20 cellular contexts compared by ENCODE assay signal in genomic region chr12:6810758-6811157, GRCh38. TPM values are rescaled to one million over a fixed set of nuclear protein-coding genes. Genes with fewer than 3 reads are reported as not detected.
DNase-seq lines count a peak whose midpoint lies in the region; ATAC-seq and TF ChIP-seq lines count a peak whose summit lies in the region.
"Had no signal": no experiment of that assay in that cellular context is flagged by ENCODE, and none has a peak within 500 bp of the region (broad histone marks: within the 10 kb centered on the region; RNA-seq: fewer than 3 reads in every experiment).

No MANE protein-coding gene starts in this region.

- no peak overlapping the region for H3K4ac ChIP-seq in H9 (ENCODE audit: low read depth, low read length)

- H4K5ac ChIP-seq in H9 (ENCODE audit: insufficient read length, low read depth, low read length), result no peak overlapping the region

- no peak for ATAC-seq in activated T-helper 17 cell treated with anti-CD3 and anti-CD28 coated beads, Interleukin-2, amount 50 U/mL, for 72 hours (replicated peaks)
- no peak for ATAC-seq in HG03175 (IDR thresholded peaks at IDR 0.05; ENCODE audit: unreplicated experiment)
- ATAC-seq: activated CD4-positive, CD25-positive, alpha-beta regulatory T cell treated with anti-CD3 and anti-CD28 coated beads, Interleukin-2, amount 50 U/mL, for 24 hours; body of pancreas; PC-3; right cardiac atrium had no signal

- H3K4me3 ChIP-seq in CD4-positive, alpha-beta memory T cell (ENCODE audit: low read length in 2 of 2), result no peak overlapping the region
- H3K4me3 ChIP-seq in uterus, result no peak overlapping the region
- H3K4me3 ChIP-seq: body of pancreas, testis had no signal

- peaks cover 0 to 20% (median 12%) of the 10 kb centered on the region in 4 donors for H3K4me1 Mint-ChIP-seq in CD4-positive, alpha-beta memory T cell
- H3K4me1 Mint-ChIP-seq in H9, result peaks cover 19 to 25% of the 10 kb centered on the region in 2 experiments
- peaks cover 11% of the 10 kb centered on the region for H3K4me1 Mint-ChIP-seq in activated T-helper 17 cell treated with anti-CD3 and anti-CD28 coated beads, Interleukin-2, amount 50 U/mL, for 72 hours
- H3K4me1 Mint-ChIP-seq in nephron progenitor cell, result peaks cover 30% of the 10 kb centered on the region
- H3K4me1 Mint-ChIP-seq: activated naive CD8-positive, alpha-beta T cell treated with anti-CD3 and anti-CD28 coated beads, Interleukin-2, amount 10 ng/mL, durations not matched to agents 7 days and 5 days had no signal

- in situ Hi-C loops in ACHN (cut with HindIII; ENCODE audit: low pct_ligation_motif_present, low pct_unique_long_range_greater_than_20kb, low sequenced_read_pairs), result no loop called here

- no peaks in the 10 kb centered on the region for H3K9me3 Mint-ChIP-seq in CD4-positive, alpha-beta memory T cell
- H3K9me3 Mint-ChIP-seq in H9, result no peaks in the 10 kb centered on the region
- no peaks in the 10 kb centered on the region for H3K9me3 Mint-ChIP-seq in activated T-helper 17 cell treated with anti-CD3 and anti-CD28 coated beads, Interleukin-2, amount 50 U/mL, for 72 hours
- H3K9me3 Mint-ChIP-seq in nephron progenitor cell, result peaks cover 2% of the 10 kb centered on the region
- H3K9me3 Mint-ChIP-seq: activated naive CD8-positive, alpha-beta T cell treated with anti-CD3 and anti-CD28 coated beads, Interleukin-2, amount 10 ng/mL, durations not matched to agents 7 days and 5 days had no signal

- no peaks in the 10 kb centered on the region for H3K9me3 ChIP-seq in CD4-positive, alpha-beta memory T cell (ENCODE audit: control insufficient read depth in 1 of 2, low read length in 2 of 2)
- no peaks in the 10 kb centered on the region for H3K9me3 ChIP-seq in H9 (ENCODE audit: control insufficient read depth, low read depth, low read length)
- H3K9me3 ChIP-seq in uterus, result no peaks in the 10 kb centered on the region
- H3K9me3 ChIP-seq: body of pancreas, testis had no signal

- H3K27ac Mint-ChIP-seq in CD4-positive, alpha-beta memory T cell, result peak overlapping the region in 6 of 7 donors; percentile 24 to 88 (median 68)
- H3K27ac Mint-ChIP-seq in H9, result peak overlapping the region in 1 of 3 experiments; percentile 21; a peak in 3 of 7 replicates
- H3K27ac Mint-ChIP-seq in activated T-helper 17 cell treated with anti-CD3 and anti-CD28 coated beads, Interleukin-2, amount 50 U/mL, for 72 hours, result peak overlapping the region; percentile 56
- H3K27ac Mint-ChIP-seq in nephron progenitor cell, result peak overlapping the region; percentile 7
- H3K27ac Mint-ChIP-seq: activated naive CD8-positive, alpha-beta T cell treated with anti-CD3 and anti-CD28 coated beads, Interleukin-2, amount 10 ng/mL, durations not matched to agents 7 days and 5 days had no signal

- H2BK15ac ChIP-seq in H9 (ENCODE audit: low read depth, low read length), result no peak overlapping the region

- H3K27ac ChIP-seq in CD4-positive, alpha-beta memory T cell (ENCODE audit: low read depth, low read length), result no peak overlapping the region
- H3K27ac ChIP-seq in H9 (ENCODE audit: insufficient read length, low read depth, low read length) (no peak overlapping the region), uterus (no peak overlapping the region)
- H3K27ac ChIP-seq: body of pancreas, testis had no signal

- H3T11ph ChIP-seq in H9 (ENCODE audit: low read length), result no peak overlapping the region

- H2BK20ac ChIP-seq in H9 (ENCODE audit: low read depth, low read length, poor library complexity, severe bottlenecking), result no peak overlapping the region

- no peaks in the 10 kb centered on the region for H3K27me3 Mint-ChIP-seq in CD4-positive, alpha-beta memory T cell
- H3K27me3 Mint-ChIP-seq in H9 (ENCODE audit: low read depth) (peaks cover 44% of the 10 kb centered on the region), nephron progenitor cell (ENCODE audit: low read depth, poor library complexity) (peaks cover 8% of the 10 kb centered on the region)
- H3K27me3 Mint-ChIP-seq in activated T-helper 17 cell treated with anti-CD3 and anti-CD28 coated beads, Interleukin-2, amount 50 U/mL, for 72 hours, result no peaks in the 10 kb centered on the region

- no peak overlapping the region for H3K4me2 ChIP-seq in H9 (ENCODE audit: insufficient read depth, insufficient read length, low read length)

- no peak for DNase-seq in CD4-positive, alpha-beta memory T cell
- DNase-seq in H9 (peak; percentile 24), nephron progenitor cell (no peak), uterus (no peak), ACHN (no peak)
- DNase-seq: activated CD8-positive, alpha-beta memory T cell treated with anti-CD3 and anti-CD28 coated beads, Interleukin-2, amount 50 U/mL, for 48 hours; activated naive CD8-positive, alpha-beta T cell treated with anti-CD3 and anti-CD28 coated beads, Interleukin-2, amount 10 ng/mL, durations not matched to agents 7 days and 5 days; body of pancreas; EL; glutamatergic neuron; NCI-H1417; NCI-H2171; NCI-H748 treated with DMSO at 0.1 percent for 48 hours; PC-3; right cardiac atrium; T1000; testis had no signal

- H2BK5ac ChIP-seq in H9 (ENCODE audit: insufficient read length, low read length), result no peak overlapping the region

- H3K4me1 ChIP-seq in CD4-positive, alpha-beta memory T cell (ENCODE audit: insufficient read depth, low read length), result no peaks in the 10 kb centered on the region
- H3K4me1 ChIP-seq in H9 (ENCODE audit: insufficient read depth, low read length), result peaks cover 2% of the 10 kb centered on the region; the same call in 1 of the 2 replicates
- no peaks in the 10 kb centered on the region for H3K4me1 ChIP-seq in uterus
- H3K4me1 ChIP-seq: body of pancreas, testis had no signal

- no CpG with 5 or more reads among the region's 1 CpG for WGBS in H9 (ENCODE audit: extremely low coverage, insufficient read length, low lambda C conversion rate)

- POLR2A ChIA-PET in CD4-positive, alpha-beta memory T cell (lab: Charles Lee; ENCODE audit: partially characterized antibody), result interaction anchor here (1.2 to 1.4 kb wide), 2 partner anchors 9 to 10 kb away, joined by 3 to 4 read pairs; partner anchors contain the start of gene GPR162

- no peak overlapping the region for H4K91ac ChIP-seq in H9 (ENCODE audit: insufficient read length, low read depth, low read length)

- no peak overlapping the region for H2BK120ac ChIP-seq in H9 (ENCODE audit: low read depth, low read length, poor library complexity, severe bottlenecking)

- intact Hi-C loops in CD4-positive, alpha-beta memory T cell (cut with micrococcal nuclease), result no loop called here
- intact Hi-C loops in uterus (cut with DNase I; ENCODE audit: low total_unique reads), result no loop called here

- no peaks in the 10 kb centered on the region for H3K27me3 ChIP-seq in CD4-positive, alpha-beta memory T cell (ENCODE audit: insufficient read depth, low read length)
- no peaks in the 10 kb centered on the region for H3K27me3 ChIP-seq in H9 (ENCODE audit: insufficient read depth, low read length)
- no peaks in the 10 kb centered on the region for H3K27me3 ChIP-seq in uterus
- H3K27me3 ChIP-seq: body of pancreas, testis had no signal

- no peak overlapping the region for H3K56ac ChIP-seq in H9 (ENCODE audit: insufficient read length, low read depth, low read length)

- peaks cover 26% of the 10 kb centered on the region for H3K36me3 ChIP-seq in CD4-positive, alpha-beta memory T cell (ENCODE audit: insufficient read depth, low read length)
- H3K36me3 ChIP-seq in uterus, result no peaks in the 10 kb centered on the region

- H3K23me2 ChIP-seq in H9 (ENCODE audit: insufficient read length, low read depth, low read length, poor library complexity, severe bottlenecking), result no peaks in the 10 kb centered on the region

- no peak overlapping the region for H2AK5ac ChIP-seq in H9 (ENCODE audit: insufficient read length, low read length)

- no peak overlapping the region for H2BK12ac ChIP-seq in H9 (ENCODE audit: insufficient read length, low read depth, low read length)

- peaks cover 42 to 46% of the 10 kb centered on the region in 2 donors for H3K36me3 Mint-ChIP-seq in CD4-positive, alpha-beta memory T cell
- H3K36me3 Mint-ChIP-seq in H9 (ENCODE audit: insufficient read depth in 1 of 3, low read depth in 3 of 3) (peaks cover 0 to 3% (median 0%) of the 10 kb centered on the region in 3 experiments; a peak in 1 of 7 replicates), nephron progenitor cell (ENCODE audit: low read depth) (peaks cover 1% of the 10 kb centered on the region)
- peaks cover 94% of the 10 kb centered on the region for H3K36me3 Mint-ChIP-seq in activated T-helper 17 cell treated with anti-CD3 and anti-CD28 coated beads, Interleukin-2, amount 50 U/mL, for 72 hours (ENCODE audit: low read depth)
- H3K36me3 Mint-ChIP-seq: activated naive CD8-positive, alpha-beta T cell treated with anti-CD3 and anti-CD28 coated beads, Interleukin-2, amount 10 ng/mL, durations not matched to agents 7 days and 5 days had no signal

- no peak for TF ChIP-seq POLR2A in uterus (IDR thresholded peaks at IDR 0.05)

- H3K79me2 ChIP-seq in H9 (ENCODE audit: insufficient read depth, low read length), result no peaks in the 10 kb centered on the region; the same call in 1 of the 2 replicates

- H4K8ac ChIP-seq in H9 (replicated peaks; ENCODE audit: insufficient read length, low read depth, low read length), result no peak overlapping the region

- H2AFZ ChIP-seq in H9 (ENCODE audit: low read length), result no peak overlapping the region

- no peak overlapping the region for H3K4me3 Mint-ChIP-seq in CD4-positive, alpha-beta memory T cell
- H3K4me3 Mint-ChIP-seq in H9 (no peak overlapping the region), nephron progenitor cell (no peak overlapping the region)
- peak overlapping the region; percentile 10 for H3K4me3 Mint-ChIP-seq in activated T-helper 17 cell treated with anti-CD3 and anti-CD28 coated beads, Interleukin-2, amount 50 U/mL, for 72 hours
- H3K4me3 Mint-ChIP-seq: activated naive CD8-positive, alpha-beta T cell treated with anti-CD3 and anti-CD28 coated beads, Interleukin-2, amount 10 ng/mL, durations not matched to agents 7 days and 5 days had no signal

- H3K14ac ChIP-seq in H9 (ENCODE audit: insufficient read depth, low read length), result no peak overlapping the region

- no peaks in the 10 kb centered on the region for H3K79me1 ChIP-seq in H9 (ENCODE audit: insufficient read depth, low read depth, low read length, poor library complexity, severe bottlenecking)

- TF ChIP-seq CTCF in H9 (conservative IDR thresholded peaks at IDR 0.05) (no peak), nephron progenitor cell (IDR thresholded peaks at IDR 0.05) (no peak), uterus (IDR thresholded peaks at IDR 0.05) (no peak)

- CTCF ChIA-PET in CD4-positive, alpha-beta memory T cell (lab: Charles Lee; ENCODE audit: partially characterized antibody), result interaction anchor here (0.8 to 2.7 kb wide), 5 partner anchors 8 to 25 kb away, joined by 3 to 9 read pairs (median 3); no protein-coding TSS in a partner anchor

- H3K18ac ChIP-seq in H9 (ENCODE audit: insufficient read length, low read depth, low read length), result no peak overlapping the region

- H3K23ac ChIP-seq in H9 (ENCODE audit: insufficient read length, low read depth, low read length), result no peak overlapping the region

- no peak overlapping the region for H3K9ac ChIP-seq in H9 (ENCODE audit: extremely low read depth, insufficient read length, low read length)

- H4K20me1 ChIP-seq in H9 (ENCODE audit: control insufficient read depth, insufficient read depth, insufficient read length), result no peaks in the 10 kb centered on the region

RNA-seq across cellular contexts. Expression of gene GPR162, which starts 10.9 kb away (rescaled TPM):
- total RNA-seq in CD4-positive, alpha-beta memory T cell, result under 1 TPM in 1 of 2 experiments, not detected in 1; 0.32 TPM
- polyA plus RNA-seq in CD4-positive, alpha-beta memory T cell, result not detected
- 4.6 and 6.1 TPM in 2 replicates for total RNA-seq in H9 (2021)
- under 1 TPM; 0.15 to 0.37 TPM for total RNA-seq in activated T-helper 17 cell treated with anti-CD3 and anti-CD28 coated beads, Interleukin-2, amount 50 U/mL, for 72 hours
- 10 to 100 TPM in 1 of 4 donors, 1 to 10 TPM in 2, under 1 TPM in 1; 0.29 to 23.1 (median 3.4) TPM for total RNA-seq in uterus
- total RNA-seq: PC-3 had no signal

RNA-seq across cellular contexts. Expression of gene P3H3, which starts 17.4 kb away (rescaled TPM):
- 10 to 100 TPM; 11.2 to 11.8 TPM for total RNA-seq in CD4-positive, alpha-beta memory T cell
- 1 to 10 TPM in 1 of 2 donors, under 1 TPM in 1; 0.72 to 1.2 TPM for polyA plus RNA-seq in CD4-positive, alpha-beta memory T cell
- total RNA-seq in H9 (2021) (55.0 and 60.2 TPM in 2 replicates), uterus (10 to 100 TPM; 27.4 to 90.1 (median 59.9) TPM)
- 1 to 10 TPM in 1 of 2 donors, not detected in 1; 1.1 TPM for total RNA-seq in activated T-helper 17 cell treated with anti-CD3 and anti-CD28 coated beads, Interleukin-2, amount 50 U/mL, for 72 hours

RNA-seq across cellular contexts. Expression of gene CD4, which starts 21.4 kb away (rescaled TPM):
- total RNA-seq in CD4-positive, alpha-beta memory T cell, result 100 to 1,000 TPM; 285 to 291 TPM
- polyA plus RNA-seq in CD4-positive, alpha-beta memory T cell, result 100 to 1,000 TPM; 251 to 456 TPM
- total RNA-seq in H9 (2021), result 0.88 and 1.1 TPM in 2 replicates
- total RNA-seq in activated T-helper 17 cell treated with anti-CD3 and anti-CD28 coated beads, Interleukin-2, amount 50 U/mL, for 72 hours, result 100 to 1,000 TPM; 224 to 261 TPM
- total RNA-seq in uterus, result 10 to 100 TPM in 2 of 4 donors, 1 to 10 TPM in 2; 1.0 to 24.3 (median 10.4) TPM
- total RNA-seq: PC-3 had no signal

RNA-seq across cellular contexts. Expression of gene GNB3, which starts 30.0 kb away (rescaled TPM):
- total RNA-seq in CD4-positive, alpha-beta memory T cell, result 1 to 10 TPM; 5.1 to 5.2 TPM
- polyA plus RNA-seq in CD4-positive, alpha-beta memory T cell, result not detected
- total RNA-seq in H9 (2021) (17.3 and 20.0 TPM in 2 replicates), uterus (10 to 100 TPM in 1 of 4 donors, 1 to 10 TPM in 1, under 1 TPM in 1, not detected in 1; under 0.01 to 18.3 (median 2.7) TPM)
- under 1 TPM in 1 of 2 donors, not detected in 1; 0.66 TPM for total RNA-seq in activated T-helper 17 cell treated with anti-CD3 and anti-CD28 coated beads, Interleukin-2, amount 50 U/mL, for 72 hours
- total RNA-seq: PC-3 had no signal

RNA-seq across cellular contexts. Expression of gene LAG3, which starts 38.4 kb away (rescaled TPM):
- total RNA-seq in CD4-positive, alpha-beta memory T cell, result 1 to 10 TPM; 2.4 to 3.8 TPM
- polyA plus RNA-seq in CD4-positive, alpha-beta memory T cell, result 1 to 10 TPM; 4.9 to 8.3 TPM
- total RNA-seq in H9 (2021) (1.7 and 2.2 TPM in 2 replicates), uterus (10 to 100 TPM in 1 of 4 donors, 1 to 10 TPM in 2, under 1 TPM in 1; 0.41 to 14.6 (median 4.0) TPM)
- total RNA-seq in activated T-helper 17 cell treated with anti-CD3 and anti-CD28 coated beads, Interleukin-2, amount 50 U/mL, for 72 hours, result 100 to 1,000 TPM in 1 of 2 donors, 10 to 100 TPM in 1; 45.6 to 206 TPM
- total RNA-seq: body of pancreas had no signal

Comparison
In these comparisons a context has a peak if more than half of its experiments do, and no peak if none do; other contexts are left out.
1. RNA of gene P3H3, which starts 17.4 kb away (total RNA-seq): 27.4 to 90.1 TPM in uterus, 55.0 to 60.2 TPM in H9 and 11.2 to 11.8 TPM in CD4-positive, alpha-beta memory T cell; 1.1 TPM in activated T-helper 17 cell treated with anti-CD3 and anti-CD28 coated beads, Interleukin-2, amount 50 U/mL, for 72 hours; every median in the first group is over 4 times any median in the second.
2. RNA of gene CD4, which starts 21.4 kb away (total RNA-seq): 285 to 291 TPM in CD4-positive, alpha-beta memory T cell and 224 to 261 TPM in activated T-helper 17 cell treated with anti-CD3 and anti-CD28 coated beads, Interleukin-2, amount 50 U/mL, for 72 hours; 1.0 to 24.3 TPM in uterus and 0.88 to 1.1 TPM in H9; every median in the first group is over 4 times any median in the second.